ENCODE assay signal across 11 cellular contexts in genomic region chr11:63745304-63746170, GRCh38. TPM values are rescaled to one million over a fixed set of nuclear protein-coding genes. Genes with fewer than 3 reads are reported as not detected.
DNase-seq lines count a peak whose midpoint lies in the region; ATAC-seq and TF ChIP-seq lines count a peak whose summit lies in the region.
"Had no signal": no experiment of that assay in that cellular context is flagged by ENCODE, and none has a peak within 500 bp of the region (broad histone marks: within the 10 kb centered on the region; RNA-seq: fewer than 3 reads in every experiment).

No MANE protein-coding gene starts in this region.

- H3K36me3 ChIP-seq in GM23338 (ENCODE audit: insufficient read depth) (no peaks in the 10 kb centered on the region), PC-3 (ENCODE audit: low read depth, low read length) (peaks cover 10% of the 10 kb centered on the region; the same call in 1 of the 2 replicates), mesendoderm (ENCODE audit: control insufficient read depth, insufficient read depth, low read length) (peaks cover 2% of the 10 kb centered on the region)

- peaks cover 10% of the 10 kb centered on the region for H3K27me3 Mint-ChIP-seq in GM23338 (ENCODE audit: insufficient read depth, low read depth, poor library complexity)

- H3K23ac ChIP-seq in mesendoderm (ENCODE audit: low read length): no peak overlapping the region

- H3K4me1 ChIP-seq in GM23338 (ENCODE audit: insufficient read depth) (peaks cover 11% of the 10 kb centered on the region), PC-3 (ENCODE audit: insufficient read depth, low read length) (no peaks in the 10 kb centered on the region), mesendoderm (ENCODE audit: control insufficient read depth, low read depth, low read length) (no peaks in the 10 kb centered on the region)
- H3K4me1 ChIP-seq: adrenal gland had no signal

- H2AK5ac ChIP-seq in mesendoderm (ENCODE audit: low read length): no peak overlapping the region

- H4K20me1 ChIP-seq in GM23338 (replicated peaks; ENCODE audit: insufficient read depth) (peaks cover 49% of the 10 kb centered on the region), PC-3 (ENCODE audit: low read length) (0 out of 2 replicates have a peak, but pooled peaks cover 6% of the 10 kb centered on the region)

- no peak overlapping the region for H3K18ac ChIP-seq in mesendoderm (ENCODE audit: low read length)

- no peak for DNase-seq in GM23338 (ENCODE audit: low spot score)
- peak; percentile 33 for DNase-seq in PC-3
- no peak for DNase-seq in epithelial cell of esophagus (ENCODE audit: low read depth)
- peak; percentile 18 for DNase-seq in renal cortical epithelial cell (ENCODE audit: low read depth)
- DNase-seq in NCI-H2196 treated with DMSO at 0.1 percent for 48 hours (lab: John Stamatoyannopoulos, UW; ENCODE audit: unreplicated experiment): no peak
- DNase-seq in GOT3 (lab: John Stamatoyannopoulos, UW): no peak
- DNase-seq in mesendoderm: no peak
- DNase-seq: activated CD4-positive, alpha-beta T cell treated with anti-CD3 and anti-CD28 coated beads, Interleukin-2, amount 50 U/mL, for 1 hour; adrenal gland; midbrain; NCI-H1417 had no signal

- no peak overlapping the region for H4K5ac ChIP-seq in mesendoderm (ENCODE audit: low read length)

- no peaks in the 10 kb centered on the region for H3K9me3 ChIP-seq in PC-3 (ENCODE audit: low read length)
- H3K9me3 ChIP-seq: adrenal gland had no signal

- CTCF ChIA-PET in PC-3 (lab: Charles Lee): no interaction called here

- H3K4me1 Mint-ChIP-seq in GM23338: peaks cover 13% of the 10 kb centered on the region; the same call in 2 of the 3 replicates

- peaks cover 10% of the 10 kb centered on the region; the same call in 2 of the 3 replicates for H3K36me3 Mint-ChIP-seq in GM23338 (ENCODE audit: low read depth)

- H3K4me3 Mint-ChIP-seq in GM23338: no peak overlapping the region

- no TSS peak for BruUV-seq in PC-3 (replicated peaks; lab: Mats Ljungman, UMichigan)

- TF ChIP-seq CTCF in GM23338 (conservative IDR thresholded peaks at IDR 0.05; ENCODE audit: low read depth in 2 of 2) (peak in 1 of 2 experiments; percentile 25; a peak in 2 of 4 replicates), PC-3 (conservative IDR thresholded peaks at IDR 0.05; ENCODE audit: low read depth, low read length) (peak; percentile 65), epithelial cell of esophagus (IDR thresholded peaks at IDR 0.05; ENCODE audit: insufficient read depth, low read depth, low read length, missing control alignments) (peak; percentile 30)

- H3K79me2 ChIP-seq in GM23338 (replicated peaks; ENCODE audit: insufficient read depth) (peaks cover 77% of the 10 kb centered on the region), PC-3 (ENCODE audit: low read length) (peaks cover 7% of the 10 kb centered on the region; the same call in 1 of the 2 replicates), mesendoderm (ENCODE audit: control insufficient read depth, insufficient read depth, low read length) (no peaks in the 10 kb centered on the region)

- H3F3A ChIP-seq in GM23338 (replicated peaks; ENCODE audit: low read depth) (peaks cover 5% of the 10 kb centered on the region; the same call in 1 of the 2 replicates), PC-3 (ENCODE audit: low read length, unreplicated experiment) (no peaks in the 10 kb centered on the region)

- H3K27me3 ChIP-seq in GM23338 (ENCODE audit: insufficient read depth) (no peaks in the 10 kb centered on the region), PC-3 (ENCODE audit: low read length) (no peaks in the 10 kb centered on the region), mesendoderm (ENCODE audit: insufficient read depth, low read length, poor library complexity) (no peaks in the 10 kb centered on the region)
- H3K27me3 ChIP-seq: adrenal gland had no signal

- H3K27ac ChIP-seq in GM23338 (ENCODE audit: low read depth) (peak overlapping the region; percentile 51), PC-3 (ENCODE audit: low read length) (no peak overlapping the region), mesendoderm (ENCODE audit: low read depth, low read length) (no peak overlapping the region)
- H3K27ac ChIP-seq: adrenal gland had no signal

- H3K4me3 ChIP-seq in GM23338 (no peak overlapping the region), PC-3 (ENCODE audit: low read length) (no peak overlapping the region), epithelial cell of esophagus (ENCODE audit: low read length) (no peak overlapping the region), mesendoderm (ENCODE audit: low read length) (no peak overlapping the region)
- H3K4me3 ChIP-seq: adrenal gland had no signal

- H2BK15ac ChIP-seq in mesendoderm (replicated peaks; ENCODE audit: low read depth): no peak overlapping the region

- H3K27ac Mint-ChIP-seq in GM23338: no peak overlapping the region; the same call in 1 of the 2 replicates

- H2BK120ac ChIP-seq in mesendoderm (ENCODE audit: low read depth, low read length): no peak overlapping the region

- H3K79me1 ChIP-seq in mesendoderm (ENCODE audit: low read length): no peaks in the 10 kb centered on the region

- H3K4me2 ChIP-seq in GM23338 (peak overlapping the region; percentile 42), PC-3 (ENCODE audit: low read length) (no peak overlapping the region), mesendoderm (ENCODE audit: low read length) (no peak overlapping the region)

- POLR2A ChIA-PET in PC-3 (lab: Charles Lee; ENCODE audit: unreplicated experiment): no interaction called here

- ATAC-seq in GM23338: peak; percentile 45
- peak; percentile 42 for ATAC-seq in PC-3

- H4K8ac ChIP-seq in mesendoderm (ENCODE audit: low read depth, low read length): no peak overlapping the region

- H3K9me2 ChIP-seq in GM23338 (ENCODE audit: insufficient read depth) (no peaks in the 10 kb centered on the region), PC-3 (replicated peaks; ENCODE audit: low read length) (no peaks in the 10 kb centered on the region)

- no peak overlapping the region for H2BK5ac ChIP-seq in mesendoderm (ENCODE audit: low read length)

- H2AFZ ChIP-seq in GM23338 (no peak overlapping the region), PC-3 (ENCODE audit: low read length) (no peak overlapping the region)

- no peak overlapping the region for H3K9ac ChIP-seq in PC-3 (ENCODE audit: low read length)
- H3K9ac ChIP-seq in mesendoderm (ENCODE audit: low read length): no peak overlapping the region

- H3K56ac ChIP-seq in mesendoderm (ENCODE audit: low read length): no peak overlapping the region

- H3K9me3 Mint-ChIP-seq in GM23338: no peaks in the 10 kb centered on the region

- WGBS in mesendoderm (ENCODE audit: extremely low coverage, insufficient coverage, low lambda C conversion rate): no CpG with 5 or more reads among the region's 13 CpGs

- no peak overlapping the region for H3K4ac ChIP-seq in mesendoderm (ENCODE audit: low read depth, low read length)

- intact Hi-C loops in PC-3 (cut with micrococcal nuclease): no loop called here

TF ChIP-seq in GM23338, 12 proteins besides CTCF, POLR2A, EP300 and RAD21 (continues in another document):
- no peak for TF ChIP-seq POLR2AphosphoS5 (IDR thresholded peaks at IDR 0.05; ENCODE audit: low read depth)
- TF ChIP-seq STAT1 (IDR thresholded peaks at IDR 0.05; ENCODE audit: unreplicated experiment): no peak
- no peak for TF ChIP-seq EZH2 (IDR thresholded peaks at IDR 0.05; ENCODE audit: low read depth, unreplicated experiment)
- no peak for TF ChIP-seq ETS1 (IDR thresholded peaks at IDR 0.05)
- no peak for TF ChIP-seq ZNF331 (CRISPR knock-in tag; IDR thresholded peaks at IDR 0.05; ENCODE audit: low read depth)

RNA-seq across cellular contexts. Expression of gene ZFTA, which starts 23.0 kb away (rescaled TPM):
- 32.1 and 36.6 TPM in 2 replicates for total RNA-seq in GM23338 (2014; rRNA removed; shearing (Covaris generic))
- polyA plus RNA-seq in GM23338 (2016; fragmentation: Nextera tagmentation; extraction: Ambion mirVana): 8.3 and 8.5 TPM in 2 replicates
- total RNA-seq in PC-3 (2014; rRNA removed) (15.1 and 29.5 TPM in 2 replicates), renal cortical epithelial cell (8.9 and 18.4 TPM in 2 replicates)
- polyA plus RNA-seq in mesendoderm (2013, experiment 1 of 2): 12.0 TPM
- 12.9 TPM for polyA plus RNA-seq in mesendoderm (2013, experiment 2 of 2)

Comparison
In these comparisons a context has a peak if more than half of its experiments do, and no peak if none do; other contexts are left out.
1. DNase-seq: peak in PC-3 (single experiment) and renal cortical epithelial cell (single experiment); none in GM23338 (single experiment), epithelial cell of esophagus (single experiment), NCI-H2196 treated with DMSO at 0.1 percent for 48 hours (single experiment), GOT3 (single experiment) and mesendoderm (single experiment).